Comparison of ENCODE assay signal across 8 cellular contexts in the genomic region with DNA sequence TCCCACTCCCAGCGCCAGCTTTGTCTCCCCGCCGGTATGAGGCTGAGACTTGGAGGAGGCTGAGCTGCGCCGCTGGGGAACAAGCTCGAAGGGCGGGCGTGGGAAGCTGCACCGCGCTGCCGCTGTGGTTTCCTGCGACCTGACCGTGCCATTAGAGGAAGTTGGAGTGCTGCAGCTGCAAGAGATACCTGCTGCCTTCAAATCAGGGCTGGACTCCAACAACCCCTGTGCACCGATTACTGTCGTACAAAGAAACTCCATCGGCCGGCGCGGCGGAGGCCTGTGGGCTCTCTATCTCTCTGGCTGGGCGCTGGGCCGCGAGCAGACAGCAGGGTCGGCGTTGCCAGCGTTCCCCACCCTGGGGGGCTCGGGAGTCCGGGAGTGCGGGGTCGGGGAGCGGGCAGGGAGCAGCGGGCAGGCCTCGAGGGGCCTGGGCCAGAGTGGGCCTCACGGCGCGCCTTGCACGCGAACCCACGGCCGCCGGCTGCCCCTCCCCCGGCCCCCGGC. TPM values are rescaled to one million over a fixed set of nuclear protein-coding genes. Genes with fewer than 3 reads are reported as not detected.
DNase-seq lines count a peak whose midpoint lies in the region; ATAC-seq and TF ChIP-seq lines count a peak whose summit lies in the region.

No MANE protein-coding gene starts in this region.

- peaks cover 22% of the 10 kb centered on the region for H3K27me3 Mint-ChIP-seq in activated T-helper 1 cell treated with anti-CD3 and anti-CD28 coated beads, Interleukin-12 subunit alpha, Interleukin-12 subunit beta, Interleukin-2, Interleukin-4 antibody, amounts not matched to agents 30 ng/mL and 10 ng/mL and 1 ng/mL, durations not matched to agents 14 hours and 24 hours and 36 hours (ENCODE audit: insufficient read depth)
- no peaks in the 10 kb centered on the region for H3K27me3 Mint-ChIP-seq in nephron progenitor cell (ENCODE audit: low read depth, poor library complexity)

- WGBS in stomach, 5 donors, result 0 to 1% (median 0%) methylated on average over 20 to 43 of the region's 43 CpGs

- H3K27ac Mint-ChIP-seq in activated T-helper 1 cell treated with anti-CD3 and anti-CD28 coated beads, Interleukin-12 subunit alpha, Interleukin-12 subunit beta, Interleukin-2, Interleukin-4 antibody, amounts not matched to agents 30 ng/mL and 10 ng/mL and 1 ng/mL, durations not matched to agents 14 hours and 24 hours and 36 hours, result peak overlapping the region; percentile 90
- H3K27ac Mint-ChIP-seq in nephron progenitor cell, result peak overlapping the region; percentile 97

- peak; percentile 29 to 38 for TF ChIP-seq POLR2A in Peyer's patch (IDR thresholded peaks at IDR 0.05)
- no peak for TF ChIP-seq POLR2A in stomach (IDR thresholded peaks at IDR 0.05)

- H3K4me3 ChIP-seq in HL-60 (replicated peaks; ENCODE audit: insufficient read depth, low read length) (peak overlapping the region; percentile 55), Peyer's patch (peak overlapping the region; percentile 75 to 99 (median 95)), fibroblast of mammary gland (ENCODE audit: control insufficient read depth, low read depth, low read length) (peak overlapping the region; percentile 62), stomach (peak overlapping the region; percentile 81 to 92 (median 86))

- DNase-seq in COLO668 (lab: John Stamatoyannopoulos, UW; ENCODE audit: unreplicated experiment), result peak; percentile 52
- peak; percentile 43 to 87 for DNase-seq in HL-60 (ENCODE audit: low read depth in 1 of 2, low spot score in 1 of 2)
- peak; percentile 85 to 93 (median 86) for DNase-seq in Peyer's patch
- DNase-seq in activated T-helper 1 cell treated with anti-CD3 and anti-CD28 coated beads, Interleukin-12 subunit alpha, Interleukin-12 subunit beta, Interleukin-2, Interleukin-4 antibody, amounts not matched to agents 30 ng/mL and 10 ng/mL and 1 ng/mL, durations not matched to agents 14 hours and 24 hours and 36 hours (ENCODE audit: low spot score), result peak; percentile 62
- peak; percentile 71 for DNase-seq in fibroblast of mammary gland (ENCODE audit: low read depth)
- DNase-seq in nephron progenitor cell, result no peak
- DNase-seq in stomach, result peak; percentile 76

- TF ChIP-seq EP300 in stomach (IDR thresholded peaks at IDR 0.05), result no peak

- H3K4me1 Mint-ChIP-seq in activated T-helper 1 cell treated with anti-CD3 and anti-CD28 coated beads, Interleukin-12 subunit alpha, Interleukin-12 subunit beta, Interleukin-2, Interleukin-4 antibody, amounts not matched to agents 30 ng/mL and 10 ng/mL and 1 ng/mL, durations not matched to agents 14 hours and 24 hours and 36 hours (ENCODE audit: low read depth), result peaks cover 36% of the 10 kb centered on the region
- H3K4me1 Mint-ChIP-seq in nephron progenitor cell, result peaks cover 26% of the 10 kb centered on the region

- no peaks in the 10 kb centered on the region for H3K36me3 ChIP-seq in Peyer's patch
- H3K36me3 ChIP-seq in stomach, result no peaks in the 10 kb centered on the region

- peak overlapping the region; percentile 80 for H3K4me3 Mint-ChIP-seq in activated T-helper 1 cell treated with anti-CD3 and anti-CD28 coated beads, Interleukin-12 subunit alpha, Interleukin-12 subunit beta, Interleukin-2, Interleukin-4 antibody, amounts not matched to agents 30 ng/mL and 10 ng/mL and 1 ng/mL, durations not matched to agents 14 hours and 24 hours and 36 hours
- H3K4me3 Mint-ChIP-seq in nephron progenitor cell, result peak overlapping the region; percentile 90

- H3K4me1 ChIP-seq in Peyer's patch (peaks cover 0 to 12% (median 5%) of the 10 kb centered on the region in 4 donors), stomach (peaks cover 10 to 34% (median 18%) of the 10 kb centered on the region in 4 donors)

- intact Hi-C loops in activated T-helper 1 cell treated with anti-CD3 and anti-CD28 coated beads, Interleukin-12 subunit alpha, Interleukin-12 subunit beta, Interleukin-2, Interleukin-4 antibody, amounts not matched to agents 30 ng/mL and 10 ng/mL and 1 ng/mL, durations not matched to agents 14 hours and 24 hours and 36 hours (cut with micrococcal nuclease), result loop anchor here (1.0 to 5.0 kb wide), 9 partner anchors 87 to 1158 kb away; partner anchors contain the start of genes CENPK, CWC27, PPWD1 and SREK1IP1
- intact Hi-C loops in stomach (cut with DNase I; ENCODE audit: low total_unique reads), result no loop called here

- H3K27ac ChIP-seq in HL-60 (replicated peaks), result peak overlapping the region; percentile 85
- H3K27ac ChIP-seq in Peyer's patch, result peak overlapping the region; percentile 96 to 100 (median 98)
- H3K27ac ChIP-seq in stomach, result peak overlapping the region; percentile 97 to 100 (median 99)

- TF ChIP-seq CTCF in HL-60 (IDR thresholded peaks at IDR 0.05; ENCODE audit: insufficient read depth, low read length) (no peak), Peyer's patch (IDR thresholded peaks at IDR 0.05) (peak in 1 of 6 experiments; percentile 5), fibroblast of mammary gland (conservative IDR thresholded peaks at IDR 0.05; ENCODE audit: control insufficient read depth, insufficient read depth, low read depth, low read length) (no peak), nephron progenitor cell (IDR thresholded peaks at IDR 0.05) (no peak), stomach (IDR thresholded peaks at IDR 0.05) (no peak)

- H3K36me3 Mint-ChIP-seq in activated T-helper 1 cell treated with anti-CD3 and anti-CD28 coated beads, Interleukin-12 subunit alpha, Interleukin-12 subunit beta, Interleukin-2, Interleukin-4 antibody, amounts not matched to agents 30 ng/mL and 10 ng/mL and 1 ng/mL, durations not matched to agents 14 hours and 24 hours and 36 hours (ENCODE audit: low read depth), result peaks cover 3% of the 10 kb centered on the region
- peaks cover 10% of the 10 kb centered on the region for H3K36me3 Mint-ChIP-seq in nephron progenitor cell (ENCODE audit: low read depth)

- H3K27me3 ChIP-seq in HL-60 (ENCODE audit: insufficient read depth, poor library complexity, severe bottlenecking) (no peaks in the 10 kb centered on the region), Peyer's patch (no peaks in the 10 kb centered on the region), stomach (no peaks in the 10 kb centered on the region)

- no peaks in the 10 kb centered on the region for H3K9me3 ChIP-seq in Peyer's patch
- H3K9me3 ChIP-seq in stomach, result no peaks in the 10 kb centered on the region

- no peaks in the 10 kb centered on the region for H3K9me3 Mint-ChIP-seq in activated T-helper 1 cell treated with anti-CD3 and anti-CD28 coated beads, Interleukin-12 subunit alpha, Interleukin-12 subunit beta, Interleukin-2, Interleukin-4 antibody, amounts not matched to agents 30 ng/mL and 10 ng/mL and 1 ng/mL, durations not matched to agents 14 hours and 24 hours and 36 hours
- no peaks in the 10 kb centered on the region for H3K9me3 Mint-ChIP-seq in nephron progenitor cell

- peak; percentile 36 for ATAC-seq in GM19468 (IDR thresholded peaks at IDR 0.05; ENCODE audit: extremely low read depth, unreplicated experiment)

RNA-seq across cellular contexts. Expression of gene ERBIN, which starts 1.2 kb away (rescaled TPM):
- total RNA-seq in Peyer's patch, result 100 to 1,000 TPM; 116 to 218 (median 152) TPM
- 29.8 and 32.9 TPM in 2 replicates for total RNA-seq in activated T-helper 1 cell treated with anti-CD3 and anti-CD28 coated beads, Interleukin-12 subunit alpha, Interleukin-12 subunit beta, Interleukin-2, Interleukin-4 antibody, amounts not matched to agents 30 ng/mL and 10 ng/mL and 1 ng/mL, durations not matched to agents 14 hours and 24 hours and 36 hours
- total RNA-seq in stomach, result 100 to 1,000 TPM in 1 of 5 donors, 10 to 100 TPM in 4; 30.1 to 207 (median 62.6) TPM
- polyA plus RNA-seq in stomach, result 10 to 100 TPM; 10.3 to 24.3 (median 15.3) TPM

Comparison
In these comparisons a context has a peak if more than half of its experiments do, and no peak if none do; other contexts are left out.
1. POLR2A ChIP-seq: peak in Peyer's patch (2 of 2); none in stomach (0 of 4).
2. Peak in every context shown above with its lines, with median percentiles within 50 percentile points of each other: H3K27ac ChIP-seq and H3K4me3 ChIP-seq.